ENCODE assay signal across 8 cellular contexts in the genomic region with DNA sequence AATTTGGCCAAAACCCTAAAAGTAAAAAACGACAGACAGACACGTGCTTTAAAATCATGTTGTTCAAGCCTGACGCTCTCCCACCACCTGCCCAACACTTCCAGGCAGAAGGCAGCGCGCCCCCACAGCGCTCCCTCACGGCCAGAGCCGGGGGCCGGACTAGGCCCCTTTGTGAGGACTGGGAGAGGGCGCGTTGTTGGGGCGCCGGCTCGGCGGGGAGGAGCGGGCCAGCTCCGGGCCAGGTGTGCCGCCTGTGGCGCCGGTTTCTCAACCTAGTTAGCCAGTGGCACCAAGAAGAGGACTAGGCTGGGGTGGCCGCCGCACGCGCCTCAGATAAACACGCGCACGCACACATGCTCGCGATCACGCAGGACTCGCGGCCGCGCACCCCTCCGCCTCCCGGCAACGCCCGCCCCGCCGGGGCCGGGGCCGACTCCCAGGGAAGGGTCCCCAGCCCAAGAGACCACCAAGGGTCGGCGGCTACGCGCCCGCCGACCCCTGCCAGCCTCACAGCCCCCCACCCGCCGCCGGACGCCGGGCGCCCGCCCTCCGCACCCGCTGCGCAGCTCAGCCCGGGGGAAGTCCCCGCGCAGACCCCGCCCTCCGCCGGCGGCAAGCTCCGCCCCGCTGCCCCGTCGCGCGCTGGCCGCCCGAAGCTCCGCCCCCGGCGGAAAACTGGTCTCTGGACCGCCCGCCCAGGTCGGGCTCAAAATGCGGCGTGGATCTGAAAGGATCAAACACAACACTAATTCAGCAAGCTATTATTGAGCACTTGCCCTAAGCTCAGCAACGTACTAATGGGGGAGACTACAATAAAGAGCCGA. TPM values are rescaled to one million over a fixed set of nuclear protein-coding genes. Genes with fewer than 3 reads are reported as not detected.
DNase-seq lines count a peak whose midpoint lies in the region; ATAC-seq and TF ChIP-seq lines count a peak whose summit lies in the region.

A gene (minus strand): TSS at position 584 of the 824 bp plus-strand sequence.

- no TSS peak for BruUV-seq in mammary epithelial cell (replicated peaks; lab: Mats Ljungman, UMichigan)

- H3K79me2 ChIP-seq in mammary epithelial cell (ENCODE audit: insufficient read depth, low read length): peaks cover 9% of the 10 kb centered on the region

- no peaks in the 10 kb centered on the region for H4K20me1 ChIP-seq in mammary epithelial cell (ENCODE audit: insufficient read depth, low read length)

- DNase-seq in AG04450 (ENCODE audit: low read depth, low spot score) (peak; percentile 65), NCI-H2196 (lab: John Stamatoyannopoulos, UW; ENCODE audit: unreplicated experiment) (peak; percentile 92), WTC11 (ENCODE audit: low spot score) (peak; percentile 87), mammary epithelial cell (peak; percentile 88), immature natural killer cell (peak; percentile 91 to 93 (median 93)), smooth muscle cell of the brain vasculature (ENCODE audit: low read depth, low spot score) (peak; percentile 66)

- TF ChIP-seq CTCF in AG04450 (IDR thresholded peaks at IDR 0.05; ENCODE audit: low read depth, low read length) (peak; percentile 45), WTC11 (IDR thresholded peaks at IDR 0.05) (no peak), mammary epithelial cell (conservative IDR thresholded peaks at IDR 0.05 in 1 of 2, IDR thresholded peaks at IDR 0.05 in 1 of 2; ENCODE audit: extremely low read depth in 1 of 2, insufficient read depth in 1 of 2, low read depth in 1 of 2, low read length in 2 of 2) (peak in 1 of 2 donors; percentile 38)

- 0 out of 2 replicates have a peak, but pooled peaks cover 8% of the 10 kb centered on the region for H3K9me3 Mint-ChIP-seq in WTC11
- no peaks in the 10 kb centered on the region for H3K9me3 Mint-ChIP-seq in immature natural killer cell

- H3K27me3 ChIP-seq in AG04450 (ENCODE audit: control insufficient read depth, insufficient read depth, low read length) (no peaks in the 10 kb centered on the region), mammary epithelial cell (ENCODE audit: insufficient read depth, low read length) (no peaks in the 10 kb centered on the region)

- H3K4me1 ChIP-seq in mammary epithelial cell (ENCODE audit: insufficient read depth, low read length): peaks cover 18% of the 10 kb centered on the region

- intact Hi-C loops in mammary epithelial cell (cut with micrococcal nuclease): loop anchor here (2.0 to 5.0 kb wide), 4 partner anchors 65 to 470 kb away; a partner anchor contains a TSS

- H3K4me3 Mint-ChIP-seq in WTC11: peak within 1 kb of the TSS; percentile 87
- peak within 1 kb of the TSS; percentile 82 to 92 (median 89) for H3K4me3 Mint-ChIP-seq in immature natural killer cell

- H3K27ac ChIP-seq in AG04450 (ENCODE audit: low read depth, low read length) (no peak within 1 kb of the TSS), mammary epithelial cell (ENCODE audit: insufficient read depth, low read depth, low read length) (peak within 1 kb of the TSS; percentile 69)

- peak within 1 kb of the TSS; percentile 100 for H2AFZ ChIP-seq in mammary epithelial cell (ENCODE audit: low read depth, low read length)

- H3K4me1 Mint-ChIP-seq in WTC11: peaks cover 24% of the 10 kb centered on the region
- peaks cover 29 to 47% of the 10 kb centered on the region in 2 donors for H3K4me1 Mint-ChIP-seq in immature natural killer cell

- in situ Hi-C loops in mammary epithelial cell (cut with MboI; ENCODE audit: low sequenced_read_pairs in 2 of 2): no loop called here

- peak within 1 kb of the TSS; percentile 96 for H3K4me2 ChIP-seq in mammary epithelial cell (ENCODE audit: insufficient read depth, low read depth, low read length)

- dilution Hi-C loops in mammary epithelial cell (cut with HindIII; ENCODE audit: low sequenced_read_pairs): no loop called here

- POLR2A ChIA-PET in AG04450 (lab: Yijun Ruan, JAX): interaction anchor here (0.7 kb wide), 1 partner anchor 170 kb away, joined by 3 read pairs; no protein-coding TSS in a partner anchor
- POLR2A ChIA-PET in WTC11 (lab: Charles Lee): interaction anchor here (0.6 kb wide), 1 partner anchor 543 kb away, joined by 3 read pairs; no protein-coding TSS in a partner anchor

- no peaks in the 10 kb centered on the region for H3K27me3 Mint-ChIP-seq in WTC11 (ENCODE audit: low read depth)
- peaks cover 0 to 7% (median 5%) of the 10 kb centered on the region in 3 donors for H3K27me3 Mint-ChIP-seq in immature natural killer cell (ENCODE audit: low read depth in 3 of 3)

- ATAC-seq in GM18861 (IDR thresholded peaks at IDR 0.05; ENCODE audit: unreplicated experiment) (peak; percentile 72), HG03095 (IDR thresholded peaks at IDR 0.05; ENCODE audit: unreplicated experiment) (peak; percentile 81), WTC11 (peak; percentile 87)

- peak within 1 kb of the TSS; percentile 92 for H3K27ac Mint-ChIP-seq in WTC11
- H3K27ac Mint-ChIP-seq in immature natural killer cell: peak within 1 kb of the TSS; percentile 80 to 95 (median 88)

- WGBS in mammary epithelial cell (ENCODE audit: low coverage, missing lambda C conversion rate): 0% methylated on average over 30 of the region's 83 CpGs

- H3K9ac ChIP-seq in mammary epithelial cell (ENCODE audit: insufficient read depth, low read length): peak within 1 kb of the TSS; percentile 88

- H3K36me3 Mint-ChIP-seq in WTC11: peaks cover 11% of the 10 kb centered on the region
- peaks cover 6 to 7% (median 6%) of the 10 kb centered on the region in 3 donors for H3K36me3 Mint-ChIP-seq in immature natural killer cell

- CTCF ChIA-PET in AG04450 (lab: Charles Lee) (interaction anchor here (0.6 to 1.0 kb wide), 3 partner anchors 21 to 1225 kb away, joined by 3 to 4 read pairs (median 3); no protein-coding TSS in a partner anchor), WTC11 (lab: Charles Lee) (interaction anchor here (2.5 kb wide), 1 partner anchor 168 kb away, joined by 14 read pairs; no protein-coding TSS in a partner anchor), mammary epithelial cell (lab: Charles Lee; ENCODE audit: low non-redundant PET) (no interaction called here)

- H3K4me3 ChIP-seq in AG04450 (ENCODE audit: low read depth, low read length) (peak within 1 kb of the TSS; percentile 71), mammary epithelial cell (replicated peaks in 1 of 3; ENCODE audit: insufficient read depth in 1 of 3, low read depth in 2 of 3, low read length in 3 of 3) (peak within 1 kb of the TSS; percentile 59 to 74 (median 72))

- H3K9me3 ChIP-seq in AG04450 (ENCODE audit: control insufficient read depth, insufficient read depth, low read length) (no peaks in the 10 kb centered on the region), mammary epithelial cell (replicated peaks; ENCODE audit: insufficient read depth, low read length) (no peaks in the 10 kb centered on the region)

- H3K36me3 ChIP-seq in mammary epithelial cell (ENCODE audit: insufficient read depth, low read length): no peaks in the 10 kb centered on the region

TF ChIP-seq in WTC11, 78 proteins besides CTCF, POLR2A, EP300 and RAD21 (continues in another document):
- TF ChIP-seq, protein P1, sequence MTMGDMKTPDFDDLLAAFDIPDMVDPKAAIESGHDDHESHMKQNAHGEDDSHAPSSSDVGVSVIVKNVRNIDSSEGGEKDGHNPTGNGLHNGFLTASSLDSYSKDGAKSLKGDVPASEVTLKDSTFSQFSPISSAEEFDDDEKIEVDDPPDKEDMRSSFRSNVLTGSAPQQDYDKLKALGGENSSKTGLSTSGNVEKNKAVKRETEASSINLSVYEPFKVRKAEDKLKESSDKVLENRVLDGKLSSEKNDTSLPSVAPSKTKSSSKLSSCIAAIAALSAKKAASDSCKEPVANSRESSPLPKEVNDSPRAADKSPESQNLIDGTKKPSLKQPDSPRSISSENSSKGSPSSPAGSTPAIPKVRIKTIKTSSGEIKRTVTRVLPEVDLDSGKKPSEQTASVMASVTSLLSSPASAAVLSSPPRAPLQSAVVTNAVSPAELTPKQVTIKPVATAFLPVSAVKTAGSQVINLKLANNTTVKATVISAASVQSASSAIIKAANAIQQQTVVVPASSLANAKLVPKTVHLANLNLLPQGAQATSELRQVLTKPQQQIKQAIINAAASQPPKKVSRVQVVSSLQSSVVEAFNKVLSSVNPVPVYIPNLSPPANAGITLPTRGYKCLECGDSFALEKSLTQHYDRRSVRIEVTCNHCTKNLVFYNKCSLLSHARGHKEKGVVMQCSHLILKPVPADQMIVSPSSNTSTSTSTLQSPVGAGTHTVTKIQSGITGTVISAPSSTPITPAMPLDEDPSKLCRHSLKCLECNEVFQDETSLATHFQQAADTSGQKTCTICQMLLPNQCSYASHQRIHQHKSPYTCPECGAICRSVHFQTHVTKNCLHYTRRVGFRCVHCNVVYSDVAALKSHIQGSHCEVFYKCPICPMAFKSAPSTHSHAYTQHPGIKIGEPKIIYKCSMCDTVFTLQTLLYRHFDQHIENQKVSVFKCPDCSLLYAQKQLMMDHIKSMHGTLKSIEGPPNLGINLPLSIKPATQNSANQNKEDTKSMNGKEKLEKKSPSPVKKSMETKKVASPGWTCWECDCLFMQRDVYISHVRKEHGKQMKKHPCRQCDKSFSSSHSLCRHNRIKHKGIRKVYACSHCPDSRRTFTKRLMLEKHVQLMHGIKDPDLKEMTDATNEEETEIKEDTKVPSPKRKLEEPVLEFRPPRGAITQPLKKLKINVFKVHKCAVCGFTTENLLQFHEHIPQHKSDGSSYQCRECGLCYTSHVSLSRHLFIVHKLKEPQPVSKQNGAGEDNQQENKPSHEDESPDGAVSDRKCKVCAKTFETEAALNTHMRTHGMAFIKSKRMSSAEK (CRISPR knock-in tag; IDR thresholded peaks at IDR 0.05; ENCODE audit: borderline replicate concordance): no peak
- TF ChIP-seq, protein P2, sequence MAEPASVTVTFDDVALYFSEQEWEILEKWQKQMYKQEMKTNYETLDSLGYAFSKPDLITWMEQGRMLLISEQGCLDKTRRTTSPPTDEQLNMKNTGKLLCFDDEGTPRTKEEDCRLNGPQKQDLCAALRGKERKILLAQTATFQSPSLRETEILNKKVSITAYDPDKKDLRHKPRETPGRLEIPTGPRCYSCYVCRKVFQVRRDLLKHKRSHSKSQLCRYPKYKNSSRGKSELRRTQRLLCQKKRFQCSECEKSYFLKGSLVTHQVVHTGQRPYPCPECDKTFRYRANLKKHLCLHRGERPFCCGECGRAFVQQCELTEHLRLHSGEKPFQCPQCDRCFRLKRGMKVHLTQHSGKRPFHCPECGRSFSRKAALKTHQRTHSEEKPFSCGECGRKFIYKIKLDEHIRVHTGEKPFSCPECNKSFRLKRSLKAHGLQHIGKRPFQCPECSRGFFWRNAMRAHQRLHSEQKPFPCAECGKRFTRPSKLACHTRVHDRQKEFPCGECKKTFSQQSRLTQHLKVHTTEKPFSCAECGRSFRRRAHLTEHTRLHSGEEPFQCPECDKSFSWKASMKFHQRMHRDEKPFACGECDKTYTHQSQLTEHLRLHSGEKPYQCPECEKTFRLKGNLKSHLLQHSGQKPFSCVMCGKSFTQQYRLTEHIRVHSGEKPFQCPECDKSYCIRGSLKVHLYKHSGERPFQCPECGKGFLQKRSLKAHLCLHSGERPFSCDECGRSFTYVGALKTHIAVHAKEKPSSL (CRISPR knock-in tag; conservative IDR thresholded peaks at IDR 0.05): no peak

RNA-seq across cellular contexts. Expression of the gene that starts here (rescaled TPM):
- polyA plus RNA-seq in AG04450 (2011; rRNA removed) (8.0 TPM in 2 replicates), mammary epithelial cell (7.9 TPM), immature natural killer cell (10 to 100 TPM in 2 of 3 donors, not detected in 1; 17.0 to 20.7 TPM)
- 7.7 and 11.5 TPM in 2 replicates for polyA minus RNA-seq in AG04450 (2011; rRNA and poly(A)+ RNA removed)
- total RNA-seq in WTC11 (2021) (13.6 to 15.9 TPM (median 13.8 TPM) in 3 replicates), mammary epithelial cell (10 to 100 TPM; 10.8 to 19.9 TPM)
- polyA minus RNA-seq in mammary epithelial cell: 1.0 TPM
